ENCODE assay signal across 8 cellular contexts in genomic region chr18:76524900-76525698, GRCh38. TPM values are rescaled to one million over a fixed set of nuclear protein-coding genes. Genes with fewer than 3 reads are reported as not detected.
A peak's percentile ranks its signal among the peaks of the same experiment; 100 is the strongest.
DNase-seq lines count a peak whose midpoint lies in the region; ATAC-seq and TF ChIP-seq lines count a peak whose summit lies in the region.

No MANE protein-coding gene starts in this region.

- no peak overlapping the region for H3K27ac Mint-ChIP-seq in CD8-positive, alpha-beta memory T cell
- H3K27ac Mint-ChIP-seq in WTC11 = peak overlapping the region; percentile 44; the same call in 1 of the 2 replicates

- peak; percentile 36 for ATAC-seq in WTC11
- ATAC-seq in GM21515 (IDR thresholded peaks at IDR 0.05; ENCODE audit: unreplicated experiment) = no peak
- no peak for ATAC-seq in GM21367 (IDR thresholded peaks at IDR 0.05; ENCODE audit: unreplicated experiment)

- no peak overlapping the region for H3K27ac ChIP-seq in CD8-positive, alpha-beta memory T cell (ENCODE audit: low read depth, low read length)
- peak overlapping the region; percentile 44; the same call in 1 of the 2 replicates for H3K27ac ChIP-seq in MM.1S (ENCODE audit: low read length)
- no peak overlapping the region for H3K27ac ChIP-seq in cardiac muscle cell

- peak in 1 of 5 donors; percentile 14 for DNase-seq in CD8-positive, alpha-beta memory T cell
- DNase-seq in MM.1S = peak; percentile 37
- no peak for DNase-seq in WTC11 (ENCODE audit: low spot score)
- DNase-seq in cardiac muscle cell (ENCODE audit: low read depth in 1 of 2, low spot score in 1 of 2) = peak; percentile 24 to 82
- peak; percentile 88 for DNase-seq in renal cortical epithelial cell (ENCODE audit: low read depth)
- no peak for DNase-seq in activated T-cell treated with anti-CD3 and anti-CD28 coated beads for 4 hours

- peak overlapping the region; percentile 46 for H3K9ac ChIP-seq in MM.1S (ENCODE audit: low read length)

- H3K9me3 ChIP-seq in CD8-positive, alpha-beta memory T cell (ENCODE audit: low read length) = no peaks in the 10 kb centered on the region
- H3K9me3 ChIP-seq in MM.1S (replicated peaks; ENCODE audit: insufficient read depth, low read length) = no peaks in the 10 kb centered on the region
- H3K9me3 ChIP-seq in cardiac muscle cell (ENCODE audit: low read depth) = no peaks in the 10 kb centered on the region

- POLR2A ChIA-PET in CD8-positive, alpha-beta memory T cell (lab: Charles Lee) = no interaction called here
- POLR2A ChIA-PET in WTC11 (lab: Charles Lee) = no interaction called here

- CTCF ChIA-PET in CD8-positive, alpha-beta memory T cell (lab: Charles Lee) = no interaction called here
- CTCF ChIA-PET in WTC11 (lab: Charles Lee) = interaction anchor here (0.8 to 1.1 kb wide), 2 partner anchors 162 kb away, joined by 3 read pairs; no protein-coding TSS in a partner anchor

- no peak for TF ChIP-seq CTCF in MM.1S (IDR thresholded peaks at IDR 0.05; ENCODE audit: low read length)
- no peak for TF ChIP-seq CTCF in WTC11 (IDR thresholded peaks at IDR 0.05)
- TF ChIP-seq CTCF in cardiac muscle cell (IDR thresholded peaks at IDR 0.05; ENCODE audit: low read depth, low read length) = no peak

- H2AFZ ChIP-seq in MM.1S (ENCODE audit: low read length) = peak overlapping the region; percentile 65

- H3K27me3 Mint-ChIP-seq in CD8-positive, alpha-beta memory T cell = peaks cover 10 to 36% of the 10 kb centered on the region in 2 donors
- peaks cover 12% of the 10 kb centered on the region for H3K27me3 Mint-ChIP-seq in WTC11 (ENCODE audit: low read depth)

- peak overlapping the region; percentile 64 for H3K4me2 ChIP-seq in MM.1S (ENCODE audit: low read depth, low read length)

- no peak overlapping the region for H3K4me3 ChIP-seq in CD8-positive, alpha-beta memory T cell (ENCODE audit: low read length)
- H3K4me3 ChIP-seq in MM.1S (ENCODE audit: low read length) (peak overlapping the region; percentile 57), cardiac muscle cell (peak overlapping the region; percentile 22)

- H3K4me1 Mint-ChIP-seq in CD8-positive, alpha-beta memory T cell = peaks cover 11 to 13% (median 11%) of the 10 kb centered on the region in 3 donors
- H3K4me1 Mint-ChIP-seq in WTC11 = peaks cover 50% of the 10 kb centered on the region

- H3K27me3 ChIP-seq in CD8-positive, alpha-beta memory T cell (ENCODE audit: insufficient read depth, low read length, poor library complexity, severe bottlenecking) = peaks cover 6% of the 10 kb centered on the region
- no peaks in the 10 kb centered on the region for H3K27me3 ChIP-seq in MM.1S (replicated peaks; ENCODE audit: insufficient read depth, low read length)
- no peaks in the 10 kb centered on the region for H3K27me3 ChIP-seq in cardiac muscle cell

- no peaks in the 10 kb centered on the region for H3K36me3 ChIP-seq in CD8-positive, alpha-beta memory T cell (ENCODE audit: insufficient read depth, low read length)
- H3K36me3 ChIP-seq in MM.1S (replicated peaks; ENCODE audit: insufficient read depth, low read length) (no peaks in the 10 kb centered on the region), cardiac muscle cell (no peaks in the 10 kb centered on the region)

- no peaks in the 10 kb centered on the region for H4K20me1 ChIP-seq in MM.1S (ENCODE audit: insufficient read depth, low read length)

- no peaks in the 10 kb centered on the region for H3K36me3 Mint-ChIP-seq in CD8-positive, alpha-beta memory T cell
- H3K36me3 Mint-ChIP-seq in WTC11 = no peaks in the 10 kb centered on the region

- no peaks in the 10 kb centered on the region for H3K9me3 Mint-ChIP-seq in CD8-positive, alpha-beta memory T cell
- H3K9me3 Mint-ChIP-seq in WTC11 = no peaks in the 10 kb centered on the region

- no peaks in the 10 kb centered on the region for H3K4me1 ChIP-seq in CD8-positive, alpha-beta memory T cell (ENCODE audit: insufficient read depth, low read length)
- H3K4me1 ChIP-seq in MM.1S (ENCODE audit: low read length) = no peaks in the 10 kb centered on the region
- peaks cover 16% of the 10 kb centered on the region for H3K4me1 ChIP-seq in cardiac muscle cell (ENCODE audit: low read depth)

- no peaks in the 10 kb centered on the region for H3F3A ChIP-seq in MM.1S (ENCODE audit: insufficient read depth, low read length)

- no peaks in the 10 kb centered on the region for H3K9me2 ChIP-seq in MM.1S (replicated peaks; ENCODE audit: insufficient read depth, low read length)

- H3K79me2 ChIP-seq in MM.1S (ENCODE audit: low read length) = no peaks in the 10 kb centered on the region

- peak overlapping the region in 4 of 7 donors; percentile 2 to 49 (median 20) for H3K4me3 Mint-ChIP-seq in CD8-positive, alpha-beta memory T cell
- H3K4me3 Mint-ChIP-seq in WTC11 = peak overlapping the region; percentile 64

TF ChIP-seq in WTC11, 78 proteins besides CTCF, POLR2A, EP300 and RAD21 (continues in another document):
- TF ChIP-seq STAT6 (CRISPR knock-in tag; conservative IDR thresholded peaks at IDR 0.05; ENCODE audit: low read depth) (no peak), ZNF317 (CRISPR knock-in tag; IDR thresholded peaks at IDR 0.05; ENCODE audit: borderline replicate concordance, low read depth) (no peak), NFATC4 (CRISPR knock-in tag; IDR thresholded peaks at IDR 0.05) (no peak), GABPB1 (CRISPR knock-in tag; IDR thresholded peaks at IDR 0.05) (no peak), HMGA2 (CRISPR knock-in tag; IDR thresholded peaks at IDR 0.05) (no peak), ETV6 (CRISPR knock-in tag; IDR thresholded peaks at IDR 0.05) (no peak), JAZF1 (CRISPR knock-in tag; IDR thresholded peaks at IDR 0.05) (no peak), IRF1 (CRISPR knock-in tag; IDR thresholded peaks at IDR 0.05) (no peak), ZNF281 (CRISPR knock-in tag; IDR thresholded peaks at IDR 0.05) (no peak), FOXP4 (CRISPR knock-in tag; IDR thresholded peaks at IDR 0.05) (no peak)

RNA-seq across cellular contexts. Expression of gene ZNF516, which starts 30.1 kb away (rescaled TPM):
- 1 to 10 TPM; 1.3 to 1.6 TPM for total RNA-seq in CD8-positive, alpha-beta memory T cell
- polyA plus RNA-seq in CD8-positive, alpha-beta memory T cell = 1.9 TPM
- total RNA-seq in WTC11 (2021) (47.3 to 58.6 TPM (median 50.1 TPM) in 3 replicates), cardiac muscle cell (44.7 and 78.6 TPM in 2 replicates), renal cortical epithelial cell (20.5 and 26.7 TPM in 2 replicates)
- 17.0 and 26.2 TPM in 2 replicates for polyA plus RNA-seq in cardiac muscle cell

Comparison
In these comparisons a context has a peak if more than half of its experiments do, and no peak if none do; other contexts are left out.
1. DNase-seq: peak in MM.1S (single experiment), cardiac muscle cell (2 of 2) and renal cortical epithelial cell (single experiment); none in WTC11 (single experiment) and activated T-cell treated with anti-CD3 and anti-CD28 coated beads for 4 hours (single experiment).